In genomic region chr2:225037374-225038075, GRCh38 we compare ENCODE assay signal across 13 cellular contexts. TPM values are rescaled to one million over a fixed set of nuclear protein-coding genes. Genes with fewer than 3 reads are reported as not detected.
A peak's percentile ranks its signal among the peaks of the same experiment; 100 is the strongest.
DNase-seq lines count a peak whose midpoint lies in the region; ATAC-seq and TF ChIP-seq lines count a peak whose summit lies in the region.
"Had no signal": no experiment of that assay in that cellular context is flagged by ENCODE, and none has a peak within 500 bp of the region (broad histone marks: within the 10 kb centered on the region; RNA-seq: fewer than 3 reads in every experiment).

No MANE protein-coding gene starts in this region.

- H3K27ac Mint-ChIP-seq in CD4-positive, alpha-beta T cell: peak overlapping the region; percentile 94
- H3K27ac Mint-ChIP-seq in activated naive CD4-positive, alpha-beta T cell treated with anti-CD3 and anti-CD28 coated beads, Interleukin-2, amount 50 U/mL, for 72 hours: peak overlapping the region; percentile 93 to 98

- H3K4me1 Mint-ChIP-seq in CD4-positive, alpha-beta T cell (ENCODE audit: low read depth): peaks cover 84% of the 10 kb centered on the region

- no peak for ATAC-seq in CD4-positive, alpha-beta T cell (ENCODE audit: poor library complexity)
- ATAC-seq in activated naive CD4-positive, alpha-beta T cell treated with anti-CD3 and anti-CD28 coated beads, Interleukin-2, amount 50 U/mL, for 72 hours: peak in 1 of 2 donors; percentile 46
- no peak for ATAC-seq in GM21529 (IDR thresholded peaks at IDR 0.05; ENCODE audit: unreplicated experiment)
- no peak for ATAC-seq in GM18520 (IDR thresholded peaks at IDR 0.05; ENCODE audit: unreplicated experiment)

- H3K9ac ChIP-seq in Karpas-422 (ENCODE audit: low read length): no peak overlapping the region

- H3K27me3 Mint-ChIP-seq in CD4-positive, alpha-beta T cell: no peaks in the 10 kb centered on the region

- no peak for TF ChIP-seq CTCF in CD4-positive, alpha-beta T cell (IDR thresholded peaks at IDR 0.05)

- H3K4me3 ChIP-seq in Karpas-422 (ENCODE audit: low read length): no peak overlapping the region

- peak overlapping the region; percentile 100 for H3K4me3 Mint-ChIP-seq in CD4-positive, alpha-beta T cell

- intact Hi-C loops in CD4-positive, alpha-beta T cell (cut with DNase I, micrococcal nuclease): loop anchor here in 1 of 2 experiments (5.0 kb wide), 1 partner anchor 65 kb away; no protein-coding TSS in a partner anchor

- H3K4me2 ChIP-seq in Karpas-422 (ENCODE audit: low read depth, low read length, poor library complexity, severe bottlenecking): no peak overlapping the region

- no peaks in the 10 kb centered on the region for H3K27me3 ChIP-seq in CD4-positive, alpha-beta T cell (ENCODE audit: control insufficient read depth, insufficient read depth, low read length)
- H3K27me3 ChIP-seq in Karpas-422 (ENCODE audit: low read length) (no peaks in the 10 kb centered on the region), layer of hippocampus (ENCODE audit: control insufficient read depth, insufficient read depth, low read length) (no peaks in the 10 kb centered on the region)

- H4K20me1 ChIP-seq in Karpas-422 (ENCODE audit: insufficient read depth, low read depth, low read length): no peaks in the 10 kb centered on the region

- no peaks in the 10 kb centered on the region for H3K9me3 Mint-ChIP-seq in CD4-positive, alpha-beta T cell
- peaks cover 0 to 4% of the 10 kb centered on the region in 2 donors for H3K9me3 Mint-ChIP-seq in activated naive CD4-positive, alpha-beta T cell treated with anti-CD3 and anti-CD28 coated beads, Interleukin-2, amount 50 U/mL, for 72 hours

- DNase-seq in CD4-positive, alpha-beta T cell: no peak
- DNase-seq in Karpas-422 (peak; percentile 5), OCI-M2 (lab: John Stamatoyannopoulos, UW; ENCODE audit: unreplicated experiment) (no peak), HuH-7 (ENCODE audit: low spot score) (no peak)
- DNase-seq in activated naive CD4-positive, alpha-beta T cell treated with anti-CD3 and anti-CD28 coated beads, Interleukin-2, amount 50 U/mL, for 72 hours (ENCODE audit: low spot score in 2 of 2): no peak
- DNase-seq: Caco-2, glutamatergic neuron, NCI-H1092 treated with DMSO at 0.1 percent for 48 hours, NCI-H510A had no signal

- no peaks in the 10 kb centered on the region for H3K9me3 ChIP-seq in CD4-positive, alpha-beta T cell (ENCODE audit: control insufficient read depth, low read length)
- no peaks in the 10 kb centered on the region for H3K9me3 ChIP-seq in Karpas-422 (ENCODE audit: low read length)
- H3K9me3 ChIP-seq: Caco-2 had no signal

- H3K27ac ChIP-seq in CD4-positive, alpha-beta T cell (ENCODE audit: low read depth, low read length): no peak overlapping the region
- no peak overlapping the region for H3K27ac ChIP-seq in Karpas-422 (ENCODE audit: low read length)
- peak overlapping the region; percentile 32 for H3K27ac ChIP-seq in layer of hippocampus (ENCODE audit: low read depth, low read length)
- H3K27ac ChIP-seq: VCaP had no signal

- POLR2A ChIA-PET in CD4-positive, alpha-beta T cell (lab: Charles Lee): interaction anchor here (0.6 to 8.0 kb wide), 5 partner anchors 8 to 82 kb away, joined by 3 to 96 read pairs (median 3); no protein-coding TSS in a partner anchor

- H3K36me3 ChIP-seq in Karpas-422 (ENCODE audit: insufficient read depth, low read length): no peaks in the 10 kb centered on the region

- CTCF ChIA-PET in CD4-positive, alpha-beta T cell (lab: Charles Lee): interaction anchor here (1.1 kb wide), 1 partner anchor 13 kb away, joined by 4 read pairs; no protein-coding TSS in a partner anchor

- no peak overlapping the region for H2AFZ ChIP-seq in Karpas-422 (ENCODE audit: low read length)

- no peaks in the 10 kb centered on the region for H3K9me2 ChIP-seq in Karpas-422 (replicated peaks; ENCODE audit: insufficient read depth, low read length)

- H3K79me2 ChIP-seq in Karpas-422 (ENCODE audit: low read length): no peaks in the 10 kb centered on the region

- H3K36me3 Mint-ChIP-seq in CD4-positive, alpha-beta T cell (ENCODE audit: low read depth): peaks cover 52% of the 10 kb centered on the region
- peaks cover 32 to 40% of the 10 kb centered on the region in 2 donors for H3K36me3 Mint-ChIP-seq in activated naive CD4-positive, alpha-beta T cell treated with anti-CD3 and anti-CD28 coated beads, Interleukin-2, amount 50 U/mL, for 72 hours

- H3K4me1 ChIP-seq in Karpas-422 (ENCODE audit: low read length): no peaks in the 10 kb centered on the region
- H3K4me1 ChIP-seq: Caco-2 had no signal

RNA-seq across cellular contexts. Expression of gene DOCK10, which starts 4.7 kb away (rescaled TPM):
- 100 to 1,000 TPM; 184 to 209 TPM for total RNA-seq in CD4-positive, alpha-beta T cell
- 0.15 and 0.76 TPM in 2 replicates for total RNA-seq in Karpas-422 (2014; rRNA removed; shearing (Covaris generic); ENCODE audit: low replicate concordance)
- total RNA-seq in activated naive CD4-positive, alpha-beta T cell treated with anti-CD3 and anti-CD28 coated beads, Interleukin-2, amount 50 U/mL, for 72 hours: 100 to 1,000 TPM; 173 to 197 TPM
- total RNA-seq: Caco-2 had no signal

Comparison
In these comparisons a context has a peak if more than half of its experiments do, and no peak if none do; other contexts are left out.
1. RNA of gene DOCK10, which starts 4.7 kb away (total RNA-seq): 184 to 209 TPM in CD4-positive, alpha-beta T cell and 173 to 197 TPM in activated naive CD4-positive, alpha-beta T cell treated with anti-CD3 and anti-CD28 coated beads, Interleukin-2, amount 50 U/mL, for 72 hours; 0.15 to 0.76 TPM in Karpas-422; every median in the first group is over 10 times any median in the second.